ENCODE assay signal across 14 cellular contexts in genomic region chr16:23141033-23141432, GRCh38. TPM values are rescaled to one million over a fixed set of nuclear protein-coding genes. Genes with fewer than 3 reads are reported as not detected.
"Had no signal": no experiment of that assay in that cellular context is flagged by ENCODE, and none has a peak within 500 bp of the region (broad histone marks: within the 10 kb centered on the region; RNA-seq: fewer than 3 reads in every experiment).

No MANE protein-coding gene starts in this region.

- H3K27me3 Mint-ChIP-seq: activated CD4-positive, alpha-beta memory T cell treated with anti-CD3 and anti-CD28 coated beads, Interleukin-2, amount 10 ng/mL, durations not matched to agents 7 days and 5 days; activated naive CD8-positive, alpha-beta T cell treated with anti-CD3 and anti-CD28 coated beads, Interleukin-2, amount 10 ng/mL, durations not matched to agents 7 days and 5 days; naive thymus-derived CD8-positive, alpha-beta T cell had no signal

- H3K27ac ChIP-seq: colonic mucosa had no signal

- DNase-seq: activated CD4-positive, alpha-beta memory T cell treated with anti-CD3 and anti-CD28 coated beads, Interleukin-2, amount 10 ng/mL, durations not matched to agents 7 days and 5 days; activated CD4-positive, CD25-positive, alpha-beta regulatory T cell treated with anti-CD3 and anti-CD28 coated beads, Interleukin-2, amount 50 U/mL, for 72 hours; activated naive CD8-positive, alpha-beta T cell treated with anti-CD3 and anti-CD28 coated beads, Interleukin-2, amount 10 ng/mL, durations not matched to agents 7 days and 5 days; colonic mucosa; effector CD4-positive, alpha-beta T cell; mucosa of descending colon; naive thymus-derived CD8-positive, alpha-beta T cell; posterior cingulate gyrus; stimulated activated CD4-positive, alpha-beta T cell treated with anti-CD3 and anti-CD28 coated beads, Interleukin-12 subunit alpha, Interleukin-12 subunit beta, amount 100 ng/mL, for 4 hours; stimulated activated naive CD4-positive, alpha-beta T cell treated with Interleukin-2 at 50 U/mL for 16 hours had no signal

- H3K4me3 Mint-ChIP-seq: activated CD4-positive, alpha-beta memory T cell treated with anti-CD3 and anti-CD28 coated beads, Interleukin-2, amount 10 ng/mL, durations not matched to agents 7 days and 5 days; activated naive CD8-positive, alpha-beta T cell treated with anti-CD3 and anti-CD28 coated beads, Interleukin-2, amount 10 ng/mL, durations not matched to agents 7 days and 5 days; naive thymus-derived CD8-positive, alpha-beta T cell had no signal

- H3K4me3 ChIP-seq: ascending aorta, colonic mucosa, mucosa of descending colon, thoracic aorta had no signal

- H3K36me3 ChIP-seq: ascending aorta, colonic mucosa, thoracic aorta had no signal

- H3K9me3 ChIP-seq: colonic mucosa had no signal

- H3K27me3 ChIP-seq: ascending aorta, colonic mucosa had no signal

- ATAC-seq: naive thymus-derived CD8-positive, alpha-beta T cell; sciatic nerve had no signal

- H3K27ac Mint-ChIP-seq: activated CD4-positive, alpha-beta memory T cell treated with anti-CD3 and anti-CD28 coated beads, Interleukin-2, amount 10 ng/mL, durations not matched to agents 7 days and 5 days; activated naive CD8-positive, alpha-beta T cell treated with anti-CD3 and anti-CD28 coated beads, Interleukin-2, amount 10 ng/mL, durations not matched to agents 7 days and 5 days; naive thymus-derived CD8-positive, alpha-beta T cell had no signal

RNA-seq across cellular contexts. Expression of gene SCNN1G, which starts 41.5 kb away (rescaled TPM):
- total RNA-seq: activated CD4-positive, alpha-beta memory T cell treated with anti-CD3 and anti-CD28 coated beads, Interleukin-2, amount 10 ng/mL, durations not matched to agents 7 days and 5 days; activated naive CD8-positive, alpha-beta T cell treated with anti-CD3 and anti-CD28 coated beads, Interleukin-2, amount 10 ng/mL, durations not matched to agents 7 days and 5 days; ascending aorta; endothelial cell of umbilical vein; naive thymus-derived CD8-positive, alpha-beta T cell; sciatic nerve; thoracic aorta had no signal
- polyA plus RNA-seq: endothelial cell of umbilical vein; naive thymus-derived CD8-positive, alpha-beta T cell had no signal
